Comparison of ENCODE assay signal across 11 cellular contexts in the genomic region with DNA sequence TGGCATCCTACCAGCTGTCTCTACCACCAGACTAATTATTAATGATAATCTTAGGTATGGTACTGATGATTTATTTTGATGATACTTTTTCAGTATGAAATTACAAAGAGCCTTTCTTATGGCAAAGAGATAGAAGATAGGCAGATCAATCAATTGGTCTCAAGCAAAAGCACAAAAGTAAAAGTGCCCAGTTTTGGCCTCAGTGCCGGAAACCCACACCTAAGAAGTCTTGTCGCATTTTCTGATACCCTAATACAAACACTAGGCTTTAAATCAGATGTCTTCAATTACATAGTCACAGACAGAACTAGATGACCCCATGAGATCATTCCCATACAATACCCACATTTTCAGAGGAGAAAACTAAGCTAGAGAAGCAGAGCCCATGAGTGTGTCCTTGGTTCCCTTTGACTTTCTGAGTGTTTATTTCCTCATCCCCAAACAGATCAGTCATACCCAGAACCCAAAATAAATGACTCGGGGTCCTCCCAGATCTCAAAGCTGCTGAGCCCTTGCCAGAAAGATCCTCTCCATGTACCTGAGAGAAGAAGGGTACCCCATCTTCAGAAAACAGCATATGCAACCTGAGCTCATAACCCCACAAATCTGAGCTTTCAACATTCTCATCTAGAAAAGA. TPM values are rescaled to one million over a fixed set of nuclear protein-coding genes. Genes with fewer than 3 reads are reported as not detected.
DNase-seq lines count a peak whose midpoint lies in the region; ATAC-seq and TF ChIP-seq lines count a peak whose summit lies in the region.
"Had no signal": no experiment of that assay in that cellular context is flagged by ENCODE, and none has a peak within 500 bp of the region (broad histone marks: within the 10 kb centered on the region; RNA-seq: fewer than 3 reads in every experiment).

No MANE protein-coding gene starts in this region.

- H3K9me3 Mint-ChIP-seq in CD14-positive monocyte (no peaks in the 10 kb centered on the region), nephron progenitor cell (no peaks in the 10 kb centered on the region)
- H3K9me3 Mint-ChIP-seq in activated naive CD8-positive, alpha-beta T cell treated with anti-CD3 and anti-CD28 coated beads, Interleukin-2, amount 10 ng/mL, durations not matched to agents 7 days and 5 days: no peaks in the 10 kb centered on the region

- peak overlapping the region; percentile 32 for H3K4me3 ChIP-seq in GM08714 (ENCODE audit: low read length)

- H3K4me1 Mint-ChIP-seq in CD14-positive monocyte (peaks cover 93% of the 10 kb centered on the region), nephron progenitor cell (peaks cover 63% of the 10 kb centered on the region)
- peaks cover 77% of the 10 kb centered on the region for H3K4me1 Mint-ChIP-seq in activated naive CD8-positive, alpha-beta T cell treated with anti-CD3 and anti-CD28 coated beads, Interleukin-2, amount 10 ng/mL, durations not matched to agents 7 days and 5 days

- POLR2A ChIA-PET in activated naive CD8-positive, alpha-beta T cell treated with anti-CD3 and anti-CD28 coated beads, Interleukin-2, amount 10 ng/mL, durations not matched to agents 7 days and 5 days (lab: Charles Lee): interaction anchor here (0.6 to 4.4 kb wide), 8 partner anchors 9 to 54 kb away, joined by 3 to 15 read pairs (median 6); no protein-coding TSS in a partner anchor

- no peak for TF ChIP-seq CTCF in CD14-positive monocyte (IDR thresholded peaks at IDR 0.05)
- no peak for TF ChIP-seq CTCF in nephron progenitor cell (IDR thresholded peaks at IDR 0.05)

- DNase-seq in CD14-positive monocyte (ENCODE audit: low spot score) (no peak), nephron progenitor cell (no peak), NCI-H1092 treated with DMSO at 0.1 percent for 48 hours (lab: John Stamatoyannopoulos, UW) (no peak), activated gamma-delta T cell treated with Interleukin-2 at 50 U/mL for 16 hours (no peak), Kasumi-1 (lab: John Stamatoyannopoulos, UW) (no peak)
- no peak for DNase-seq in activated naive CD8-positive, alpha-beta T cell treated with anti-CD3 and anti-CD28 coated beads, Interleukin-2, amount 10 ng/mL, durations not matched to agents 7 days and 5 days
- DNase-seq: head of caudate nucleus; NCI-H1105; stimulated activated CD4-positive, alpha-beta T cell treated with anti-CD3 and anti-CD28 coated beads, Interleukin-12 subunit alpha, Interleukin-12 subunit beta, amount 100 ng/mL, for 4 hours had no signal

- intact Hi-C loops in CD14-positive monocyte (cut with micrococcal nuclease): loop anchor here (10.0 kb wide), 2 partner anchors 93 to 97 kb away; no protein-coding TSS in a partner anchor

- no peak for ATAC-seq in activated naive CD8-positive, alpha-beta T cell treated with anti-CD3 and anti-CD28 coated beads, Interleukin-2, amount 10 ng/mL, durations not matched to agents 7 days and 5 days (ENCODE audit: low read depth)
- no peak for ATAC-seq in GM18517 (IDR thresholded peaks at IDR 0.05; ENCODE audit: unreplicated experiment)

- H3K27ac Mint-ChIP-seq in CD14-positive monocyte (peak overlapping the region in 5 of 7 donors; percentile 14 to 78 (median 59)), nephron progenitor cell (no peak overlapping the region)
- peak overlapping the region; percentile 88 for H3K27ac Mint-ChIP-seq in activated naive CD8-positive, alpha-beta T cell treated with anti-CD3 and anti-CD28 coated beads, Interleukin-2, amount 10 ng/mL, durations not matched to agents 7 days and 5 days

- peak overlapping the region; percentile 48 to 58 for H3K4me3 Mint-ChIP-seq in CD14-positive monocyte
- H3K4me3 Mint-ChIP-seq in activated naive CD8-positive, alpha-beta T cell treated with anti-CD3 and anti-CD28 coated beads, Interleukin-2, amount 10 ng/mL, durations not matched to agents 7 days and 5 days: peak overlapping the region; percentile 90
- H3K4me3 Mint-ChIP-seq in nephron progenitor cell: peak overlapping the region; percentile 49

- H3K27me3 Mint-ChIP-seq in CD14-positive monocyte (ENCODE audit: low read depth in 3 of 3) (no peaks in the 10 kb centered on the region), nephron progenitor cell (ENCODE audit: low read depth, poor library complexity) (peaks cover 42% of the 10 kb centered on the region)
- H3K27me3 Mint-ChIP-seq in activated naive CD8-positive, alpha-beta T cell treated with anti-CD3 and anti-CD28 coated beads, Interleukin-2, amount 10 ng/mL, durations not matched to agents 7 days and 5 days: no peaks in the 10 kb centered on the region

- peaks cover 82 to 85% of the 10 kb centered on the region in 2 donors for H3K36me3 Mint-ChIP-seq in CD14-positive monocyte
- peaks cover 72% of the 10 kb centered on the region for H3K36me3 Mint-ChIP-seq in activated naive CD8-positive, alpha-beta T cell treated with anti-CD3 and anti-CD28 coated beads, Interleukin-2, amount 10 ng/mL, durations not matched to agents 7 days and 5 days
- H3K36me3 Mint-ChIP-seq in nephron progenitor cell (ENCODE audit: low read depth): peaks cover 34% of the 10 kb centered on the region

RNA-seq across cellular contexts. Expression of a gene that starts 7.7 kb away (rescaled TPM):
- polyA plus RNA-seq in CD14-positive monocyte: 10 to 100 TPM in 1 of 2 donors, 1 to 10 TPM in 1; 7.3 to 10.2 TPM
- 10 to 100 TPM; 75.3 to 76.9 TPM for total RNA-seq in activated naive CD8-positive, alpha-beta T cell treated with anti-CD3 and anti-CD28 coated beads, Interleukin-2, amount 10 ng/mL, durations not matched to agents 7 days and 5 days
